Comparison of ENCODE assay signal across 27 cellular contexts in the genomic region with DNA sequence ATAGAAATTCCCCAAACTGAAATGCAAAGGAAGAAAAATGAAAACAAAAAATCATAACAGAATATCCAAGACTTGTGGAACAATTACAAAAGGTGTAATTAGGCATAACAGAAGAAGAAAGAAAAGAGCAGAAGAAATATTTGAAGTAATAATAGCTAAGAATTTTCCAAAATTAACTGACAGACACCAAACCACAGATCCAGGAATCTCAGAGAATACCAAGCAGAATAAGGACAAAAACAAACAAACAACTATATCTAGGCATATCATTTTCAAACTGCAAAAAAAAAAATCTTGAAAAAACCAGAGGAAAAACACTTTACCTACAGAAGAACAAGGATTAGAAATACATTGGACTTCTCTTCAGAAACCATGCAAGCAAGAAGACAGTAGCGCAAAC.
"Had no signal": no experiment of that assay in that cellular context is flagged by ENCODE, and none has a peak within 500 bp of the region (broad histone marks: within the 10 kb centered on the region; RNA-seq: fewer than 3 reads in every experiment).

No MANE protein-coding gene starts in this region.

- H3K4me3 ChIP-seq: colonic mucosa, coronary artery, dorsolateral prefrontal cortex, esophagus muscularis mucosa, esophagus squamous epithelium, gastrocnemius medialis, gastroesophageal sphincter, heart left ventricle, heart right ventricle, hepatocyte had no signal

- H3K4me1 ChIP-seq: colonic mucosa, esophagus muscularis mucosa, esophagus squamous epithelium, foreskin keratinocyte, gastrocnemius medialis, gastroesophageal sphincter, heart left ventricle, heart right ventricle had no signal

- FAIRE-seq: endometrium, endothelial cell of umbilical vein, frontal cortex had no signal

- H3K9me3 ChIP-seq: colonic mucosa, esophagus muscularis mucosa, esophagus squamous epithelium, gastrocnemius medialis, gastroesophageal sphincter, heart left ventricle, heart right ventricle had no signal

- H3K27ac ChIP-seq: colonic mucosa, coronary artery, dorsolateral prefrontal cortex, epithelial cell of prostate, esophagus muscularis mucosa, esophagus squamous epithelium, foreskin keratinocyte, gastrocnemius medialis, gastroesophageal sphincter, heart left ventricle, heart right ventricle, hepatocyte had no signal

- H3K36me3 ChIP-seq: colonic mucosa, esophagus muscularis mucosa, esophagus squamous epithelium, gastrocnemius medialis, gastroesophageal sphincter, heart left ventricle had no signal

- DNase-seq: colonic mucosa; cortex of kidney; dermis blood vessel endothelial cell; dorsolateral prefrontal cortex; effector CD4-positive, alpha-beta T cell; effector CD8-positive, alpha-beta T cell; effector memory CD4-positive, alpha-beta T cell; effector memory CD8-positive, alpha-beta T cell; endodermal cell; erythroblast; esophagus squamous epithelium; foreskin fibroblast; foreskin keratinocyte; foreskin melanocyte; gastrocnemius medialis; glutamatergic neuron; head of caudate nucleus; heart left ventricle; heart right ventricle had no signal
